Comparison of ENCODE assay signal across 8 cellular contexts in the genomic region with DNA sequence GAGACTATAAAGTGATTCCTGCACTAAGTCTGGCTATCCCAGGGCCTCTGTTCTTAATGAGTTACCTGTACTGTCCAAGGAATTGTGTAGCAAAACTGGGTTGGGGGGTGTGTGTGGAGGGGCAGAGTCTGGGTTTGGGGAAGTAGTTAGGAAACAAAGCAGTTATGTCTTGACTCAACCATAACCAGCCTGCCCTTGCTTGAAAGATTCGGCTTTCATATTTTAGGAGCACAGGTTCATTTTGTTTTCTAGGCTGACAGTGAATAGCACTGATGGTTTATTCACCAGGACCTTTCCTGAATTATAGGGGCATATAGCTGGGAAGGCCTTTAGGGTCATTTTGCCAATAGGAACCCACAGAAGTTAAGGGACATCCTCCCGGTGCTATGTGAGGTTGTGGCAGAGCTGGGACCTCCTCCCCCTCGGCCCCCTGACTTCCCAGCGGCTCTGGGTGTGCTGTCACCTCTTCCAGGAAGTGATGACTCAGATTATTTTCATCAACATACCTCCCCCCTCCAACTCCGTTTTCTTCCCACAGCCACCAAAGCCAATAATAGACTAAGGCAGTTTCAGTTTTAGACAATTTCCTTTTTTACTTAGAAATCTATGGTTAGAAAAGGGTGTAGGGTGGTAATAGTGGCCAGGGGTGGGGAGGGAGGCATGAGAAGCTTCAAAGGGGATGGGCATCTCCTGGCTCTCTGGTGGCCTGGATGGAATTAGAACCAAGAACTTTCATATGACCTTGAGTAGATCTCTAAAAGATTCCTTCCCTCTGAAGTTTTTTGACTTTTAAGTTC. TPM values are rescaled to one million over a fixed set of nuclear protein-coding genes. Genes with fewer than 3 reads are reported as not detected.
A peak's percentile ranks its signal among the peaks of the same experiment; 100 is the strongest.
DNase-seq lines count a peak whose midpoint lies in the region; ATAC-seq and TF ChIP-seq lines count a peak whose summit lies in the region.

No MANE protein-coding gene starts in this region.

- no peaks in the 10 kb centered on the region for H3K9me3 Mint-ChIP-seq in GM23338

- no peak overlapping the region for H2AFZ ChIP-seq in GM23338

- intact Hi-C loops in esophagus squamous epithelium (cut with DNase I), result no loop called here
- intact Hi-C loops in psoas muscle (cut with DNase I), result loop anchor here in 1 of 2 donors (5.0 kb wide), 1 partner anchor 38 kb away; no protein-coding TSS in a partner anchor
- intact Hi-C loops in aorta (cut with DNase I), result loop anchor here in 1 of 2 donors (5.0 kb wide), 1 partner anchor 102 kb away; no protein-coding TSS in a partner anchor

- peaks cover 16% of the 10 kb centered on the region; the same call in 1 of the 2 replicates for H3K9me2 ChIP-seq in GM23338 (ENCODE audit: insufficient read depth)

- WGBS in esophagus squamous epithelium, 2 donors, result 13 to 29% methylated on average over 4 to 5 of the region's 5 CpGs
- 24 to 29% (median 26%) methylated on average over 5 of the region's 5 CpGs for WGBS in psoas muscle, 3 donors
- 27 to 31% methylated on average over 5 of the region's 5 CpGs for WGBS in aorta, 2 donors

- peaks cover 37% of the 10 kb centered on the region for H3K4me1 Mint-ChIP-seq in GM23338

- H3K4me3 ChIP-seq in AG10803 (ENCODE audit: low read length), result no peak overlapping the region
- H3K4me3 ChIP-seq in esophagus squamous epithelium, result no peak overlapping the region
- no peak overlapping the region for H3K4me3 ChIP-seq in psoas muscle
- no peak overlapping the region for H3K4me3 ChIP-seq in aorta (ENCODE audit: low read length in 2 of 2)
- no peak overlapping the region for H3K4me3 ChIP-seq in GM23338

- H3K27ac ChIP-seq in esophagus squamous epithelium, result peak overlapping the region; percentile 11 to 78 (median 60)
- peak overlapping the region; percentile 50 for H3K27ac ChIP-seq in psoas muscle
- peak overlapping the region; percentile 1 to 4 for H3K27ac ChIP-seq in aorta (ENCODE audit: low read depth in 1 of 2, low read length in 2 of 2)
- H3K27ac ChIP-seq in GM23338 (ENCODE audit: low read depth), result no peak overlapping the region

- H3K79me2 ChIP-seq in GM23338 (replicated peaks; ENCODE audit: insufficient read depth), result peaks cover 4% of the 10 kb centered on the region; the same call in 1 of the 2 replicates

- H3K36me3 ChIP-seq in esophagus squamous epithelium (no peaks in the 10 kb centered on the region), psoas muscle (ENCODE audit: insufficient read depth in 1 of 2, low read depth in 1 of 2) (no peaks in the 10 kb centered on the region), aorta (ENCODE audit: control insufficient read depth in 1 of 2, insufficient read depth in 2 of 2, low read length in 1 of 2) (peaks cover 0 to 2% of the 10 kb centered on the region in 2 donors), GM23338 (ENCODE audit: insufficient read depth) (no peaks in the 10 kb centered on the region)

- peak; percentile 70 for DNase-seq in AG10803 (ENCODE audit: low read depth)
- DNase-seq in LHCN-M2 (ENCODE audit: low read depth), result peak; percentile 55
- peak; percentile 25 to 54 for DNase-seq in activated CD8-positive, alpha-beta memory T cell treated with anti-CD3 and anti-CD28 coated beads for 4 hours (ENCODE audit: low read depth in 2 of 2)
- DNase-seq in esophagus squamous epithelium (lab: John Stamatoyannopoulos, UW), result no peak
- DNase-seq in psoas muscle, result peak; percentile 54 to 73
- DNase-seq in aorta, result peak; percentile 73 to 84
- no peak for DNase-seq in GM23338 (ENCODE audit: low spot score)

- H3K4me3 Mint-ChIP-seq in GM23338, result no peak overlapping the region

- peak; percentile 73 for ATAC-seq in GM21423 (IDR thresholded peaks at IDR 0.05; ENCODE audit: unreplicated experiment)
- peak; percentile 74 to 86 (median 78) for ATAC-seq in psoas muscle
- ATAC-seq in aorta (ENCODE audit: low FRiP score), result peak; percentile 67
- ATAC-seq in GM23338, result no peak

- no peak overlapping the region for H3K27ac Mint-ChIP-seq in GM23338

- no peaks in the 10 kb centered on the region; the same call in 1 of the 2 replicates for H4K20me1 ChIP-seq in GM23338 (replicated peaks; ENCODE audit: insufficient read depth)

- peaks cover 10% of the 10 kb centered on the region for H3K27me3 Mint-ChIP-seq in GM23338 (ENCODE audit: insufficient read depth, low read depth, poor library complexity)

- H3K27me3 ChIP-seq in esophagus squamous epithelium (no peaks in the 10 kb centered on the region), psoas muscle (ENCODE audit: insufficient read depth in 3 of 3, low read length in 2 of 3) (no peaks in the 10 kb centered on the region), aorta (ENCODE audit: control insufficient read depth in 1 of 2, insufficient read depth in 2 of 2, low read length in 1 of 2) (no peaks in the 10 kb centered on the region), GM23338 (ENCODE audit: insufficient read depth) (no peaks in the 10 kb centered on the region)

- no peaks in the 10 kb centered on the region for H3F3A ChIP-seq in GM23338 (replicated peaks; ENCODE audit: low read depth)

- H3K4me2 ChIP-seq in GM23338, result no peak overlapping the region

- peaks cover 15 to 64% (median 25%) of the 10 kb centered on the region in 3 donors for H3K4me1 ChIP-seq in esophagus squamous epithelium
- peaks cover 41% of the 10 kb centered on the region for H3K4me1 ChIP-seq in psoas muscle
- H3K4me1 ChIP-seq in aorta (ENCODE audit: control insufficient read depth in 1 of 2, insufficient read depth in 2 of 2, low read length in 2 of 2), result peaks cover 4 to 6% of the 10 kb centered on the region in 2 donors
- peaks cover 25% of the 10 kb centered on the region for H3K4me1 ChIP-seq in GM23338 (ENCODE audit: insufficient read depth)

- TF ChIP-seq CTCF in AG10803 (conservative IDR thresholded peaks at IDR 0.05; ENCODE audit: low read length) (no peak), esophagus squamous epithelium (IDR thresholded peaks at IDR 0.05) (no peak), psoas muscle (IDR thresholded peaks at IDR 0.05) (no peak), GM23338 (conservative IDR thresholded peaks at IDR 0.05; ENCODE audit: low read depth in 2 of 2) (no peak)

- no peak for TF ChIP-seq POLR2A in esophagus squamous epithelium (IDR thresholded peaks at IDR 0.05)

- H3K9me3 ChIP-seq in esophagus squamous epithelium (no peaks in the 10 kb centered on the region), psoas muscle (no peaks in the 10 kb centered on the region), aorta (ENCODE audit: control insufficient read depth, low read length) (no peaks in the 10 kb centered on the region)

- no peaks in the 10 kb centered on the region for H3K36me3 Mint-ChIP-seq in GM23338 (ENCODE audit: low read depth)

TF ChIP-seq in GM23338, 12 proteins besides CTCF, POLR2A, EP300 and RAD21 (continues in another document):
- TF ChIP-seq EZH2phosphoT487 (IDR thresholded peaks at IDR 0.05; ENCODE audit: unreplicated experiment) (no peak), ZNF331 (CRISPR knock-in tag; IDR thresholded peaks at IDR 0.05; ENCODE audit: low read depth) (no peak), STAT1 (IDR thresholded peaks at IDR 0.05; ENCODE audit: unreplicated experiment) (no peak), EZH2 (IDR thresholded peaks at IDR 0.05; ENCODE audit: low read depth, unreplicated experiment) (no peak), NANOG (IDR thresholded peaks at IDR 0.05; ENCODE audit: borderline replicate concordance) (no peak), JUNB (IDR thresholded peaks at IDR 0.05; ENCODE audit: unreplicated experiment) (no peak), POLR2AphosphoS5 (IDR thresholded peaks at IDR 0.05; ENCODE audit: low read depth) (no peak)
- TF ChIP-seq, protein P1, sequence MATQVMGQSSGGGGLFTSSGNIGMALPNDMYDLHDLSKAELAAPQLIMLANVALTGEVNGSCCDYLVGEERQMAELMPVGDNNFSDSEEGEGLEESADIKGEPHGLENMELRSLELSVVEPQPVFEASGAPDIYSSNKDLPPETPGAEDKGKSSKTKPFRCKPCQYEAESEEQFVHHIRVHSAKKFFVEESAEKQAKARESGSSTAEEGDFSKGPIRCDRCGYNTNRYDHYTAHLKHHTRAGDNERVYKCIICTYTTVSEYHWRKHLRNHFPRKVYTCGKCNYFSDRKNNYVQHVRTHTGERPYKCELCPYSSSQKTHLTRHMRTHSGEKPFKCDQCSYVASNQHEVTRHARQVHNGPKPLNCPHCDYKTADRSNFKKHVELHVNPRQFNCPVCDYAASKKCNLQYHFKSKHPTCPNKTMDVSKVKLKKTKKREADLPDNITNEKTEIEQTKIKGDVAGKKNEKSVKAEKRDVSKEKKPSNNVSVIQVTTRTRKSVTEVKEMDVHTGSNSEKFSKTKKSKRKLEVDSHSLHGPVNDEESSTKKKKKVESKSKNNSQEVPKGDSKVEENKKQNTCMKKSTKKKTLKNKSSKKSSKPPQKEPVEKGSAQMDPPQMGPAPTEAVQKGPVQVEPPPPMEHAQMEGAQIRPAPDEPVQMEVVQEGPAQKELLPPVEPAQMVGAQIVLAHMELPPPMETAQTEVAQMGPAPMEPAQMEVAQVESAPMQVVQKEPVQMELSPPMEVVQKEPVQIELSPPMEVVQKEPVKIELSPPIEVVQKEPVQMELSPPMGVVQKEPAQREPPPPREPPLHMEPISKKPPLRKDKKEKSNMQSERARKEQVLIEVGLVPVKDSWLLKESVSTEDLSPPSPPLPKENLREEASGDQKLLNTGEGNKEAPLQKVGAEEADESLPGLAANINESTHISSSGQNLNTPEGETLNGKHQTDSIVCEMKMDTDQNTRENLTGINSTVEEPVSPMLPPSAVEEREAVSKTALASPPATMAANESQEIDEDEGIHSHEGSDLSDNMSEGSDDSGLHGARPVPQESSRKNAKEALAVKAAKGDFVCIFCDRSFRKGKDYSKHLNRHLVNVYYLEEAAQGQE (IDR thresholded peaks at IDR 0.05; ENCODE audit: unreplicated experiment), result no peak
- TF ChIP-seq, protein P2, sequence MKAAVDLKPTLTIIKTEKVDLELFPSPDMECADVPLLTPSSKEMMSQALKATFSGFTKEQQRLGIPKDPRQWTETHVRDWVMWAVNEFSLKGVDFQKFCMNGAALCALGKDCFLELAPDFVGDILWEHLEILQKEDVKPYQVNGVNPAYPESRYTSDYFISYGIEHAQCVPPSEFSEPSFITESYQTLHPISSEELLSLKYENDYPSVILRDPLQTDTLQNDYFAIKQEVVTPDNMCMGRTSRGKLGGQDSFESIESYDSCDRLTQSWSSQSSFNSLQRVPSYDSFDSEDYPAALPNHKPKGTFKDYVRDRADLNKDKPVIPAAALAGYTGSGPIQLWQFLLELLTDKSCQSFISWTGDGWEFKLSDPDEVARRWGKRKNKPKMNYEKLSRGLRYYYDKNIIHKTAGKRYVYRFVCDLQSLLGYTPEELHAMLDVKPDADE (IDR thresholded peaks at IDR 0.05), result no peak

RNA-seq across cellular contexts. Expression of a gene that starts 44.8 kb away (rescaled TPM):
- total RNA-seq in LHCN-M2 (2014; rRNA removed), result 0.77 and 1.6 TPM in 2 replicates
- polyA plus RNA-seq in LHCN-M2 (2012), result 0.32 TPM
- 10 to 100 TPM in 1 of 4 donors, 1 to 10 TPM in 3; 2.6 to 18.5 (median 6.4) TPM for total RNA-seq in esophagus squamous epithelium
- total RNA-seq in psoas muscle, result 10 to 100 TPM; 10.5 to 21.0 (median 20.2) TPM
- 1 to 10 TPM in 2 of 3 donors, under 1 TPM in 1; 0.61 to 4.8 (median 2.5) TPM for polyA plus RNA-seq in psoas muscle
- 10 to 100 TPM; 42.4 to 85.0 TPM for total RNA-seq in aorta
- 1 to 10 TPM; 1.3 to 5.8 TPM for polyA plus RNA-seq in aorta
- total RNA-seq in GM23338 (2014; rRNA removed; shearing (Covaris generic)), result 3.7 and 5.5 TPM in 2 replicates
- 1.6 TPM in 2 replicates for polyA plus RNA-seq in GM23338 (2016; fragmentation: Nextera tagmentation; extraction: Ambion mirVana)

Comparison
In these comparisons a context has a peak if more than half of its experiments do, and no peak if none do; other contexts are left out.
1. DNase-seq: peak in AG10803 (single experiment), LHCN-M2 (single experiment), activated CD8-positive, alpha-beta memory T cell treated with anti-CD3 and anti-CD28 coated beads for 4 hours (2 of 2), psoas muscle (2 of 2) and aorta (2 of 2); none in esophagus squamous epithelium (single experiment) and GM23338 (single experiment).